ENCODE assay signal across 17 cellular contexts in the genomic region with DNA sequence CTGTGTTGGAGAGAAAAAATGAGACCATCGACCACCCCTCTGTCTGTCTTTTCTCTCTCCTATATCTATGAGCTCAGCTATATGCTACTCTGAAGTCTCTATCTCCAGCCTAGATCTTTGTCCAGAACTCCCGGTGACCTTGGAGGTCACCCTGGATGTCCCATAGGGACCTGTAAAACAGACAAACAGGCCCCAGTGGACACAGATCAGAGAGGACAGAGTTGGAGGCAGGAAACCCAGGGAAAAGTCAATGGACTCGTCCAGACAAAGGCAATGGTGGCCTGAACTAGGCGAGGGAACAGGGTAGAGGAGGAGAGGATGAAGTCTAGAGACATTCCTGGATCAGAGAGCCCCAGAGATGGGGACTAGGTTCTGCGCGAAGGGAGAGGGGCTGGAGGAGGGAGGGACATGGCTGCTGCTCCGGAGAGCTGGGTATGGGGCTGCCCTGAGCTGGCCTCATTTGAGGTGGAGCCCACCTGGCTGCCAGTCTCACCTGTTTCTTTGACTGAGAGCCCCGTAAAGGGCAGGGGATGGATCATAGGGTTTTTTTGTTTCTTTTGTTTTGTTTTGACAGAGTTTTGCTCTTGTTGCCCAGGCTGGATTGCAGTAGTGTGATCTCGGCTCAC.
"Had no signal": no experiment of that assay in that cellular context is flagged by ENCODE, and none has a peak within 500 bp of the region (broad histone marks: within the 10 kb centered on the region; RNA-seq: fewer than 3 reads in every experiment).

No MANE protein-coding gene starts in this region.

- H3K36me3 Mint-ChIP-seq: activated CD4-positive, alpha-beta memory T cell treated with anti-CD3 and anti-CD28 coated beads for 36 hours; activated CD8-positive, alpha-beta memory T cell treated with anti-CD3 and anti-CD28 coated beads, Interleukin-2, amount 10 ng/mL, durations not matched to agents 7 days and 5 days; activated naive CD4-positive, alpha-beta T cell treated with anti-CD3 and anti-CD28 coated beads, Interleukin-2, amount 50 U/mL, for 72 hours; natural killer cell had no signal

- H3K9me3 ChIP-seq: colonic mucosa, esophagus muscularis mucosa, mucosa of descending colon, thoracic aorta had no signal

- DNase-seq: activated CD4-positive, alpha-beta memory T cell treated with anti-CD3 and anti-CD28 coated beads for 36 hours; activated CD4-positive, alpha-beta T cell treated with anti-CD3 and anti-CD28 coated beads for 1 hour; activated CD8-positive, alpha-beta memory T cell treated with anti-CD3 and anti-CD28 coated beads, Interleukin-2, amount 10 ng/mL, durations not matched to agents 7 days and 5 days; activated T-cell treated with anti-CD3 and anti-CD28 coated beads, Interleukin-2, amount 50 U/mL, for 1 hour; caudate nucleus; colonic mucosa; hypothalamus; kidney; natural killer cell; stimulated activated naive CD8-positive, alpha-beta T cell treated with anti-CD3 and anti-CD28 coated beads, Interleukin-15, amount 100 ng/mL, for 72 hours; T-helper 1 cell had no signal

- H3K27me3 ChIP-seq: colonic mucosa, esophagus muscularis mucosa, left lung had no signal

- H3K36me3 ChIP-seq: colonic mucosa, esophagus muscularis mucosa, left lung, thoracic aorta had no signal

- ATAC-seq: activated CD8-positive, alpha-beta memory T cell treated with anti-CD3 and anti-CD28 coated beads, Interleukin-2, amount 10 ng/mL, durations not matched to agents 7 days and 5 days; activated naive CD4-positive, alpha-beta T cell treated with anti-CD3 and anti-CD28 coated beads, Interleukin-2, amount 50 U/mL, for 72 hours; left lung; mucosa of descending colon; natural killer cell; sciatic nerve; stimulated activated naive CD8-positive, alpha-beta T cell treated with anti-CD3 and anti-CD28 coated beads, Interleukin-15, amount 100 ng/mL, for 72 hours had no signal

- H3K27ac Mint-ChIP-seq: activated CD4-positive, alpha-beta memory T cell treated with anti-CD3 and anti-CD28 coated beads for 36 hours; activated CD8-positive, alpha-beta memory T cell treated with anti-CD3 and anti-CD28 coated beads, Interleukin-2, amount 10 ng/mL, durations not matched to agents 7 days and 5 days; natural killer cell had no signal

- H3K9me3 Mint-ChIP-seq: activated naive CD4-positive, alpha-beta T cell treated with anti-CD3 and anti-CD28 coated beads, Interleukin-2, amount 50 U/mL, for 72 hours; natural killer cell; stimulated activated naive CD8-positive, alpha-beta T cell treated with anti-CD3 and anti-CD28 coated beads, Interleukin-15, amount 100 ng/mL, for 72 hours had no signal

- H3K27ac ChIP-seq: colonic mucosa, esophagus muscularis mucosa, left lung, thoracic aorta had no signal

- H3K4me3 ChIP-seq: colonic mucosa, esophagus muscularis mucosa, left lung, mucosa of descending colon, thoracic aorta had no signal

- H3K27me3 Mint-ChIP-seq: activated CD4-positive, alpha-beta memory T cell treated with anti-CD3 and anti-CD28 coated beads for 36 hours; activated CD8-positive, alpha-beta memory T cell treated with anti-CD3 and anti-CD28 coated beads, Interleukin-2, amount 10 ng/mL, durations not matched to agents 7 days and 5 days had no signal

- H3K4me3 Mint-ChIP-seq: activated CD4-positive, alpha-beta memory T cell treated with anti-CD3 and anti-CD28 coated beads for 36 hours; activated CD8-positive, alpha-beta memory T cell treated with anti-CD3 and anti-CD28 coated beads, Interleukin-2, amount 10 ng/mL, durations not matched to agents 7 days and 5 days; natural killer cell; stimulated activated naive CD8-positive, alpha-beta T cell treated with anti-CD3 and anti-CD28 coated beads, Interleukin-15, amount 100 ng/mL, for 72 hours had no signal

- H3K4me1 ChIP-seq: colonic mucosa had no signal
